In the genomic region with DNA sequence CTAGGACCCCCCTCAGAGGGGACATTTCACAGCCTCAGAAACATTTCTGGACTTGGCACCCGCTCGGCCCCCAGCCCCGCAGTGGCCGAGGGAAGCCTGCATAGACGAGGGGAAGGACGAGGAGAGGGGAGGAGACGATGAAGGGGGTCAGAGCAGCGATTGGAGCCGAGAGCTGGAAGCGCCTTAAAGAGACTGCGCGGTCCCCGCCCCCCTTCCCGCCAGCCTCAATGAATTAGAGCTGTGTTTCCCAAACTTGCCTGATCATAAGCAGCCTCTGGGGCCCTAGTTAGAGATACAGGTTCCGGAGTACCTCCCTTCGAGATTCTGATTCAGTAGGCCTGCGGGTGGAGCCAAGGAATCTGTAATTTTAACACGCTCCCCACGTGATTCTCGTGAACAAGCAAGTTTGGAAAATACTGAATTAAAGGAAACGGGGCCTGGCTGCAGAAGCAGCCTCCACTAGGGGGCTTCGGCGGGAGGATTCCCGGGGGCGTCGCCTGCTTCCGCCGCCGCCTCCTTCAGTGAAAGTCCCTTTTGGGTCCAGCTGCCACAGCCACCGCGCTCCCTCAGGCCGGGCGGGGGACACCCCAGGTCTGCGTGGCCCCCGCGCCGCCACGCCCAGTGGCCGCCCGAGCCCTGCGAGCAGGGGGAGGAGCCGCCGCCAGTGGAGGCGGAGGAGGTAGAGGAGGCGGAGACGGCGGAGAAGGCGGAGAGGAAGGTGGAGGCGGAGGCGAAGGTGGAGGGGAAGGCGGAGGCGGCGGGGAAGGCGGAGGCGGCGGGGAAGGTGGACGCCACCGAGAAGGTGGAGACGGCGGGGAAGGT, we compare ENCODE assay signal across 8 cellular contexts. TPM values are rescaled to one million over a fixed set of nuclear protein-coding genes. Genes with fewer than 3 reads are reported as not detected.
A peak's percentile ranks its signal among the peaks of the same experiment; 100 is the strongest.
DNase-seq lines count a peak whose midpoint lies in the region; ATAC-seq and TF ChIP-seq lines count a peak whose summit lies in the region.

A gene (plus strand): TSS at position 651 of the 822 bp plus-strand sequence. CDS start 824 bp downstream, outside the sequence.

- H3K36me3 ChIP-seq in KOPT-K1 (ENCODE audit: insufficient read depth, low read length): no peaks in the 10 kb centered on the region

- DNase-seq in Daoy (ENCODE audit: low read depth): peak; percentile 85
- DNase-seq in RKO (ENCODE audit: low spot score): peak; percentile 66
- DNase-seq in activated T-helper 9 cell treated with anti-CD3 and anti-CD28 coated beads, Interleukin-2, amount 50 U/mL, for 16 hours (ENCODE audit: low read depth): peak; percentile 61
- DNase-seq in fibroblast of the aortic adventitia (ENCODE audit: low read depth): peak; percentile 89
- DNase-seq in nephron progenitor cell: peak; percentile 78

- peaks cover 30% of the 10 kb centered on the region for H3K4me1 Mint-ChIP-seq in nephron progenitor cell
- peaks cover 19% of the 10 kb centered on the region for H3K4me1 Mint-ChIP-seq in stimulated activated naive CD8-positive, alpha-beta T cell treated with anti-CD3 and anti-CD28 coated beads, Interleukin-15, Interleukin-2, amounts not matched to agents 100 ng/mL and 50 ng/mL, for 24 hours (ENCODE audit: low read depth)

- H3K27me3 Mint-ChIP-seq in nephron progenitor cell (ENCODE audit: low read depth, poor library complexity): peaks cover 7% of the 10 kb centered on the region
- H3K27me3 Mint-ChIP-seq in stimulated activated naive CD8-positive, alpha-beta T cell treated with anti-CD3 and anti-CD28 coated beads, Interleukin-15, Interleukin-2, amounts not matched to agents 100 ng/mL and 50 ng/mL, for 24 hours: no peaks in the 10 kb centered on the region

- peak within 1 kb of the TSS; percentile 34 for H3K27ac ChIP-seq in KOPT-K1 (ENCODE audit: low read depth, low read length, poor library complexity, severe bottlenecking)

- peak within 1 kb of the TSS; percentile 81 for H3K4me3 Mint-ChIP-seq in nephron progenitor cell
- peak within 1 kb of the TSS; percentile 78 for H3K4me3 Mint-ChIP-seq in stimulated activated naive CD8-positive, alpha-beta T cell treated with anti-CD3 and anti-CD28 coated beads, Interleukin-15, Interleukin-2, amounts not matched to agents 100 ng/mL and 50 ng/mL, for 24 hours

- peak within 1 kb of the TSS; percentile 69 for H3K4me3 ChIP-seq in fibroblast of the aortic adventitia (ENCODE audit: low read depth, low read length)

- H3K9me3 Mint-ChIP-seq in nephron progenitor cell: peaks cover 49% of the 10 kb centered on the region
- no peaks in the 10 kb centered on the region for H3K9me3 Mint-ChIP-seq in stimulated activated naive CD8-positive, alpha-beta T cell treated with anti-CD3 and anti-CD28 coated beads, Interleukin-15, Interleukin-2, amounts not matched to agents 100 ng/mL and 50 ng/mL, for 24 hours

- TF ChIP-seq CTCF in fibroblast of the aortic adventitia (IDR thresholded peaks at IDR 0.05; ENCODE audit: insufficient read depth, low read length) (peak; percentile 62), nephron progenitor cell (IDR thresholded peaks at IDR 0.05) (peak; percentile 59)

- ATAC-seq in GM21825 (IDR thresholded peaks at IDR 0.05; ENCODE audit: unreplicated experiment): peak; percentile 89

- H3K36me3 Mint-ChIP-seq in nephron progenitor cell (ENCODE audit: low read depth): peaks cover 37% of the 10 kb centered on the region
- H3K36me3 Mint-ChIP-seq in stimulated activated naive CD8-positive, alpha-beta T cell treated with anti-CD3 and anti-CD28 coated beads, Interleukin-15, Interleukin-2, amounts not matched to agents 100 ng/mL and 50 ng/mL, for 24 hours (ENCODE audit: low read depth): no peaks in the 10 kb centered on the region

- H3K27ac Mint-ChIP-seq in nephron progenitor cell: peak within 1 kb of the TSS; percentile 69
- peak within 1 kb of the TSS; percentile 76 for H3K27ac Mint-ChIP-seq in stimulated activated naive CD8-positive, alpha-beta T cell treated with anti-CD3 and anti-CD28 coated beads, Interleukin-15, Interleukin-2, amounts not matched to agents 100 ng/mL and 50 ng/mL, for 24 hours

- H3K9me3 ChIP-seq in KOPT-K1 (ENCODE audit: insufficient read depth, low read length, poor library complexity, severe bottlenecking): no peaks in the 10 kb centered on the region

RNA-seq across cellular contexts. Expression of the gene that starts here (rescaled TPM):
- 0.57 and 1.5 TPM in 2 replicates for total RNA-seq in Daoy (2014; rRNA removed; shearing (Covaris generic))
- total RNA-seq in fibroblast of the aortic adventitia (ENCODE audit: low replicate concordance): 2.8 and 2.9 TPM in 2 replicates

Comparison
In these comparisons a context has a peak if more than half of its experiments do, and no peak if none do; other contexts are left out.
1. Peak in every context shown above with its lines: DNase-seq, ATAC-seq, H3K4me3 ChIP-seq and H3K27ac ChIP-seq.